In the genomic region with DNA sequence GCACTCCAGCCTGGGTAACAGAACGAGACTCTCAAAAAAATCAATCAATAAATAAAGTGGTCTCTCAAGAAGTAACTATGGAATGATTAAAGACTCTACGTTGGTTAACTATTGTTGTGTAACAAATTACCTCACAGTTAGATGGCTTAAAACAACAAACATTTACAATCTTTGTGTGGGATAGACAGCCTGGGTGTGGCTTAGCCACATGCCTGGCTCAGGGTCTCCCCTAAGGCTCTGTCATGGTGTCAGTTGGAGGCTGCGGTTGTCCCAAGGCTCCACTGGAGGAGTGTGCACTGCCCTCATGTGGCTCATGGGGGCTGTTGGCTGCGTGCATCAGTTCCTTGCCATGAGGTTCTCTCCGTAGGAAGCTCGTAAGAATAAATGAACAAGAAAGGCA, we compare ENCODE assay signal across 8 cellular contexts.
A peak's percentile ranks its signal among the peaks of the same experiment; 100 is the strongest.
DNase-seq lines count a peak whose midpoint lies in the region; ATAC-seq and TF ChIP-seq lines count a peak whose summit lies in the region.
"Had no signal": no experiment of that assay in that cellular context is flagged by ENCODE, and none has a peak within 500 bp of the region (broad histone marks: within the 10 kb centered on the region; RNA-seq: fewer than 3 reads in every experiment).

No MANE protein-coding gene starts in this region.

- no peak overlapping the region for H3K4me3 Mint-ChIP-seq in osteocyte (ENCODE audit: unreplicated experiment)

- no peaks in the 10 kb centered on the region for H3K9me3 Mint-ChIP-seq in osteocyte (ENCODE audit: unreplicated experiment)

- H3K36me3 ChIP-seq in GM06990 (ENCODE audit: control insufficient read depth, insufficient read depth, low read length): peaks cover 1% of the 10 kb centered on the region; the same call in 1 of the 2 replicates
- H3K36me3 ChIP-seq: sigmoid colon had no signal

- DNase-seq in GM06990 (ENCODE audit: extremely low read depth, insufficient read length) (no peak), NCI-H2171 (lab: John Stamatoyannopoulos, UW) (peak; percentile 23), epithelial cell of proximal tubule (ENCODE audit: low read depth) (no peak), osteocyte (ENCODE audit: extremely low spot score, unreplicated experiment) (no peak), SIG-M5 treated with dmso at 0.1 percent for 504 hours (lab: John Stamatoyannopoulos, UW; ENCODE audit: unreplicated experiment) (no peak)
- no peak for DNase-seq in activated CD4-positive, alpha-beta T cell treated with anti-CD3 and anti-CD28 coated beads, Interleukin-2, amount 50 U/mL, for 48 hours
- DNase-seq: sigmoid colon had no signal

- ATAC-seq in GM18517 (IDR thresholded peaks at IDR 0.05; ENCODE audit: unreplicated experiment): no peak

- no peak overlapping the region for H3K4me3 ChIP-seq in GM06990 (replicated peaks; ENCODE audit: low read depth, low read length)
- H3K4me3 ChIP-seq in epithelial cell of proximal tubule (ENCODE audit: low read depth, low read length): no peak overlapping the region
- H3K4me3 ChIP-seq: sigmoid colon had no signal

- H3K27ac Mint-ChIP-seq in osteocyte (ENCODE audit: unreplicated experiment): no peak overlapping the region

- TF ChIP-seq CTCF in GM06990 (IDR thresholded peaks at IDR 0.05; ENCODE audit: insufficient read depth, low read length, poor library complexity, severe bottlenecking): peak; percentile 14
- TF ChIP-seq CTCF in epithelial cell of proximal tubule (conservative IDR thresholded peaks at IDR 0.05; ENCODE audit: low read depth, low read length): peak; percentile 51
- TF ChIP-seq CTCF in osteocyte (IDR thresholded peaks at IDR 0.05): peak; percentile 39

- H3K27me3 ChIP-seq in GM06990 (replicated peaks; ENCODE audit: control insufficient read depth, insufficient read depth, low read length): no peaks in the 10 kb centered on the region
- H3K27me3 ChIP-seq: sigmoid colon had no signal

- H3K27me3 Mint-ChIP-seq in osteocyte (ENCODE audit: unreplicated experiment): no peaks in the 10 kb centered on the region

- peaks cover 14% of the 10 kb centered on the region for H3K4me1 Mint-ChIP-seq in osteocyte (ENCODE audit: unreplicated experiment)

- H3K36me3 Mint-ChIP-seq in osteocyte (ENCODE audit: unreplicated experiment): no peaks in the 10 kb centered on the region
